ENCODE assay signal across 1 cellular context in genomic region chr1:52926864-52927218, GRCh38.
TF ChIP-seq lines count a peak whose summit lies in the region.

No MANE protein-coding gene starts in this region.

TF ChIP-seq in HEK293, 187 proteins besides CTCF, POLR2A, EP300 and RAD21:
- TF ChIP-seq PRDM6 (tag by site-specific recombination; IDR thresholded peaks at IDR 0.05) = no peak
- no peak for TF ChIP-seq ZNF16 (tag by site-specific recombination; IDR thresholded peaks at IDR 0.05; ENCODE audit: low read depth)
- TF ChIP-seq ZNF600 (tag by site-specific recombination; IDR thresholded peaks at IDR 0.05) = 0 out of 2 replicates have a peak, but pooled peaks have one; percentile 12
- TF ChIP-seq, protein P1, sequence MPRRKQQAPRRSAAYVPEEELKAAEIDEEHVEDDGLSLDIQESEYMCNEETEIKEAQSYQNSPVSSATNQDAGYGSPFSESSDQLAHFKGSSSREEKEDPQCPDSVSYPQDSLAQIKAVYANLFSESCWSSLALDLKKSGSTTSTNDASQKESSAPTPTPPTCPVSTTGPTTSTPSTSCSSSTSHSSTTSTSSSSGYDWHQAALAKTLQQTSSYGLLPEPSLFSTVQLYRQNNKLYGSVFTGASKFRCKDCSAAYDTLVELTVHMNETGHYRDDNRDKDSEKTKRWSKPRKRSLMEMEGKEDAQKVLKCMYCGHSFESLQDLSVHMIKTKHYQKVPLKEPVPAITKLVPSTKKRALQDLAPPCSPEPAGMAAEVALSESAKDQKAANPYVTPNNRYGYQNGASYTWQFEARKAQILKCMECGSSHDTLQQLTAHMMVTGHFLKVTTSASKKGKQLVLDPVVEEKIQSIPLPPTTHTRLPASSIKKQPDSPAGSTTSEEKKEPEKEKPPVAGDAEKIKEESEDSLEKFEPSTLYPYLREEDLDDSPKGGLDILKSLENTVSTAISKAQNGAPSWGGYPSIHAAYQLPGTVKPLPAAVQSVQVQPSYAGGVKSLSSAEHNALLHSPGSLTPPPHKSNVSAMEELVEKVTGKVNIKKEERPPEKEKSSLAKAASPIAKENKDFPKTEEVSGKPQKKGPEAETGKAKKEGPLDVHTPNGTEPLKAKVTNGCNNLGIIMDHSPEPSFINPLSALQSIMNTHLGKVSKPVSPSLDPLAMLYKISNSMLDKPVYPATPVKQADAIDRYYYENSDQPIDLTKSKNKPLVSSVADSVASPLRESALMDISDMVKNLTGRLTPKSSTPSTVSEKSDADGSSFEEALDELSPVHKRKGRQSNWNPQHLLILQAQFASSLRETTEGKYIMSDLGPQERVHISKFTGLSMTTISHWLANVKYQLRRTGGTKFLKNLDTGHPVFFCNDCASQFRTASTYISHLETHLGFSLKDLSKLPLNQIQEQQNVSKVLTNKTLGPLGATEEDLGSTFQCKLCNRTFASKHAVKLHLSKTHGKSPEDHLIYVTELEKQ (tag by site-specific recombination; IDR thresholded peaks at IDR 0.05; ENCODE audit: borderline replicate concordance) = no peak
- TF ChIP-seq ZNF585B (tag by site-specific recombination; IDR thresholded peaks at IDR 0.05) = no peak
- no peak for TF ChIP-seq SP3 (tag by site-specific recombination; IDR thresholded peaks at IDR 0.05)
- TF ChIP-seq MZF1 (tag by site-specific recombination; IDR thresholded peaks at IDR 0.05; ENCODE audit: borderline replicate concordance) = peak; percentile 65; the same call in 1 of the 2 replicates
- no peak for TF ChIP-seq ZNF629 (tag by site-specific recombination; IDR thresholded peaks at IDR 0.05)
- peak; percentile 49 for TF ChIP-seq KLF9 (tag by site-specific recombination; IDR thresholded peaks at IDR 0.05; ENCODE audit: low read depth)
TF ChIP-seq in HEK293: peak in this region for 3.
